Comparison of ENCODE assay signal across 8 cellular contexts in genomic region chr12:56104109-56104814, GRCh38. TPM values are rescaled to one million over a fixed set of nuclear protein-coding genes. Genes with fewer than 3 reads are reported as not detected.
DNase-seq lines count a peak whose midpoint lies in the region; ATAC-seq lines count a peak whose summit lies in the region.

TSS of gene PA2G4 (plus strand) at chr12:56104559. CDS start at chr12:56104738, 179 bp downstream.

- peaks cover 29 to 40% (median 37%) of the 10 kb centered on the region in 11 experiments for H3K36me3 ChIP-seq in BLaER1 treated with 17β-estradiol and CSF1 and Interleukin-3, amounts not matched to agents 10 nM and 100 nM

- no peaks in the 10 kb centered on the region for H3K27me3 ChIP-seq in BLaER1 treated with 17β-estradiol and CSF1 and Interleukin-3, amounts not matched to agents 10 nM and 100 nM

- H3K4me1 ChIP-seq in BLaER1 treated with 17β-estradiol and CSF1 and Interleukin-3, amounts not matched to agents 10 nM and 100 nM: peaks cover 29 to 38% (median 32%) of the 10 kb centered on the region in 10 experiments

- peak within 1 kb of the TSS; percentile 71 to 99 (median 94) for H3K27ac ChIP-seq in BLaER1 treated with 17β-estradiol and CSF1 and Interleukin-3, amounts not matched to agents 10 nM and 100 nM

- peak within 1 kb of the TSS; percentile 90 to 99 (median 95) for H3K4me2 ChIP-seq in BLaER1 treated with 17β-estradiol and CSF1 and Interleukin-3, amounts not matched to agents 10 nM and 100 nM

- H4K20me1 ChIP-seq in BLaER1 treated with 17β-estradiol and CSF1 and Interleukin-3, amounts not matched to agents 10 nM and 100 nM: peaks cover 9 to 42% (median 33%) of the 10 kb centered on the region in 11 experiments; a peak in 21 of 22 replicates

- peak within 1 kb of the TSS; percentile 79 to 98 (median 92) for H3K4me3 ChIP-seq in BLaER1 treated with 17β-estradiol and CSF1 and Interleukin-3, amounts not matched to agents 10 nM and 100 nM

- DNase-seq in NCI-H748 (lab: John Stamatoyannopoulos, UW; ENCODE audit: unreplicated experiment) (peak; percentile 100), dedifferentiated amniotic fluid mesenchymal stem cell (ENCODE audit: extremely low spot score) (peak; percentile 99), left lobe of liver (ENCODE audit: low spot score) (peak; percentile 99)
- DNase-seq in activated CD4-positive, alpha-beta T cell treated with anti-CD3 and anti-CD28 coated beads, Interleukin-2, amount 50 U/mL, for 1 hour: peak; percentile 91
- DNase-seq in stimulated activated CD4-positive, alpha-beta T cell treated with anti-CD3 and anti-CD28 coated beads, Interleukin-2, amount 100 ng/mL, for 4 hours (ENCODE audit: low read depth): peak; percentile 94

- ATAC-seq in GM19351 (IDR thresholded peaks at IDR 0.05; ENCODE audit: unreplicated experiment): peak; percentile 94
- ATAC-seq in HG03521 (IDR thresholded peaks at IDR 0.05; ENCODE audit: unreplicated experiment): peak; percentile 91
- peak; percentile 92 for ATAC-seq in left lobe of liver

- no peaks in the 10 kb centered on the region for H3K9me3 ChIP-seq in BLaER1 treated with 17β-estradiol and CSF1 and Interleukin-3, amounts not matched to agents 10 nM and 100 nM (replicated peaks in 1 of 11)

- peak within 1 kb of the TSS; percentile 90 to 99 (median 97) for H3K9ac ChIP-seq in BLaER1 treated with 17β-estradiol and CSF1 and Interleukin-3, amounts not matched to agents 10 nM and 100 nM

RNA-seq across cellular contexts. Expression of gene PA2G4, which starts in this region (rescaled TPM):
- total RNA-seq in left lobe of liver: 32.3 TPM

Comparison
In these comparisons a context has a peak if more than half of its experiments do, and no peak if none do; other contexts are left out.
1. Peak in every context shown above with its lines: DNase-seq, ATAC-seq, H3K4me3 ChIP-seq and H3K27ac ChIP-seq.